Comparison of ENCODE assay signal across 1 cellular context in the genomic region with DNA sequence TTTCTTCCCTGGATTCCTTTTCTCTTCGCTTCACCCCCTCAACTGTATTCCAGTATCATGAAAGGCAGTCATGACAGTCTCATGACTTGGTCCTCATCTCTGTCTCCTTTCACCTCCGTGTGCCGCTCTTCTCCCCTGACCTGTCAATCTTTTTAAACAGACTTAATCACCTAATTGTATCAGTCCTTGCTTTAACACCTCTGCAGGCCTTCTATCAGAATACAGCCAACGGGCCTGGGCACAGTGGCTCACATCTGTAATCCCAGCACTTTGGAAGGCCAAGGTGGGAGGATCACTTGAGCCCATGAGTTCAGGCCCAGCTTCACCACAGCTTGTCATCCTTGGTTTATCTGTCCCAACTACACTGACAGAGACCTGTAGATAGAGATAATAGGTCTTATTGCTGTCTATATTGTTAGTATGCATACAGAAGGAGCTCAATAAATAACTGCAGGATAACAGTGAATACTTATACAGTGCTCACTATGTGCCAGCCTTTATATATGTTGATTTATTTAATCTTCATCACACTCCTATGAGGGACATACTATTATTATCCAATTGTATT.
A peak's percentile ranks its signal among the peaks of the same experiment; 100 is the strongest.
TF ChIP-seq lines count a peak whose summit lies in the region.

No MANE protein-coding gene starts in this region.

TF ChIP-seq in K562, 482 proteins besides CTCF, POLR2A, EP300 and RAD21 (continues in another document):
- TF ChIP-seq SRSF9 (IDR thresholded peaks at IDR 0.05; ENCODE audit: borderline replicate concordance, low read depth, low read length) = no peak
- TF ChIP-seq, protein P1, sequence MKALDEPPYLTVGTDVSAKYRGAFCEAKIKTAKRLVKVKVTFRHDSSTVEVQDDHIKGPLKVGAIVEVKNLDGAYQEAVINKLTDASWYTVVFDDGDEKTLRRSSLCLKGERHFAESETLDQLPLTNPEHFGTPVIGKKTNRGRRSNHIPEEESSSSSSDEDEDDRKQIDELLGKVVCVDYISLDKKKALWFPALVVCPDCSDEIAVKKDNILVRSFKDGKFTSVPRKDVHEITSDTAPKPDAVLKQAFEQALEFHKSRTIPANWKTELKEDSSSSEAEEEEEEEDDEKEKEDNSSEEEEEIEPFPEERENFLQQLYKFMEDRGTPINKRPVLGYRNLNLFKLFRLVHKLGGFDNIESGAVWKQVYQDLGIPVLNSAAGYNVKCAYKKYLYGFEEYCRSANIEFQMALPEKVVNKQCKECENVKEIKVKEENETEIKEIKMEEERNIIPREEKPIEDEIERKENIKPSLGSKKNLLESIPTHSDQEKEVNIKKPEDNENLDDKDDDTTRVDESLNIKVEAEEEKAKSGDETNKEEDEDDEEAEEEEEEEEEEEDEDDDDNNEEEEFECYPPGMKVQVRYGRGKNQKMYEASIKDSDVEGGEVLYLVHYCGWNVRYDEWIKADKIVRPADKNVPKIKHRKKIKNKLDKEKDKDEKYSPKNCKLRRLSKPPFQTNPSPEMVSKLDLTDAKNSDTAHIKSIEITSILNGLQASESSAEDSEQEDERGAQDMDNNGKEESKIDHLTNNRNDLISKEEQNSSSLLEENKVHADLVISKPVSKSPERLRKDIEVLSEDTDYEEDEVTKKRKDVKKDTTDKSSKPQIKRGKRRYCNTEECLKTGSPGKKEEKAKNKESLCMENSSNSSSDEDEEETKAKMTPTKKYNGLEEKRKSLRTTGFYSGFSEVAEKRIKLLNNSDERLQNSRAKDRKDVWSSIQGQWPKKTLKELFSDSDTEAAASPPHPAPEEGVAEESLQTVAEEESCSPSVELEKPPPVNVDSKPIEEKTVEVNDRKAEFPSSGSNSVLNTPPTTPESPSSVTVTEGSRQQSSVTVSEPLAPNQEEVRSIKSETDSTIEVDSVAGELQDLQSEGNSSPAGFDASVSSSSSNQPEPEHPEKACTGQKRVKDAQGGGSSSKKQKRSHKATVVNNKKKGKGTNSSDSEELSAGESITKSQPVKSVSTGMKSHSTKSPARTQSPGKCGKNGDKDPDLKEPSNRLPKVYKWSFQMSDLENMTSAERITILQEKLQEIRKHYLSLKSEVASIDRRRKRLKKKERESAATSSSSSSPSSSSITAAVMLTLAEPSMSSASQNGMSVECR (CRISPR knock-in tag; IDR thresholded peaks at IDR 0.05) = no peak
- TF ChIP-seq, protein P2, sequence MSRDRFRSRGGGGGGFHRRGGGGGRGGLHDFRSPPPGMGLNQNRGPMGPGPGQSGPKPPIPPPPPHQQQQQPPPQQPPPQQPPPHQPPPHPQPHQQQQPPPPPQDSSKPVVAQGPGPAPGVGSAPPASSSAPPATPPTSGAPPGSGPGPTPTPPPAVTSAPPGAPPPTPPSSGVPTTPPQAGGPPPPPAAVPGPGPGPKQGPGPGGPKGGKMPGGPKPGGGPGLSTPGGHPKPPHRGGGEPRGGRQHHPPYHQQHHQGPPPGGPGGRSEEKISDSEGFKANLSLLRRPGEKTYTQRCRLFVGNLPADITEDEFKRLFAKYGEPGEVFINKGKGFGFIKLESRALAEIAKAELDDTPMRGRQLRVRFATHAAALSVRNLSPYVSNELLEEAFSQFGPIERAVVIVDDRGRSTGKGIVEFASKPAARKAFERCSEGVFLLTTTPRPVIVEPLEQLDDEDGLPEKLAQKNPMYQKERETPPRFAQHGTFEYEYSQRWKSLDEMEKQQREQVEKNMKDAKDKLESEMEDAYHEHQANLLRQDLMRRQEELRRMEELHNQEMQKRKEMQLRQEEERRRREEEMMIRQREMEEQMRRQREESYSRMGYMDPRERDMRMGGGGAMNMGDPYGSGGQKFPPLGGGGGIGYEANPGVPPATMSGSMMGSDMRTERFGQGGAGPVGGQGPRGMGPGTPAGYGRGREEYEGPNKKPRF (IDR thresholded peaks at IDR 0.05; ENCODE audit: low read depth, low read length) = no peak
- no peak for TF ChIP-seq ZBTB1 (CRISPR knock-in tag; IDR thresholded peaks at IDR 0.05; ENCODE audit: borderline replicate concordance, low read depth)
- TF ChIP-seq RBM17 (IDR thresholded peaks at IDR 0.05; ENCODE audit: borderline replicate concordance, low read depth, low read length) = no peak
- no peak for TF ChIP-seq SMAD3 (CRISPR knock-in tag; conservative IDR thresholded peaks at IDR 0.05)
- no peak for TF ChIP-seq TRIM24 (IDR thresholded peaks at IDR 0.05)
- TF ChIP-seq ZNF717 (CRISPR knock-in tag; IDR thresholded peaks at IDR 0.05) = no peak
- TF ChIP-seq PCBP2 (IDR thresholded peaks at IDR 0.05; ENCODE audit: low read depth, low read length, poor library complexity, severe bottlenecking) = no peak
- TF ChIP-seq, protein P3, sequence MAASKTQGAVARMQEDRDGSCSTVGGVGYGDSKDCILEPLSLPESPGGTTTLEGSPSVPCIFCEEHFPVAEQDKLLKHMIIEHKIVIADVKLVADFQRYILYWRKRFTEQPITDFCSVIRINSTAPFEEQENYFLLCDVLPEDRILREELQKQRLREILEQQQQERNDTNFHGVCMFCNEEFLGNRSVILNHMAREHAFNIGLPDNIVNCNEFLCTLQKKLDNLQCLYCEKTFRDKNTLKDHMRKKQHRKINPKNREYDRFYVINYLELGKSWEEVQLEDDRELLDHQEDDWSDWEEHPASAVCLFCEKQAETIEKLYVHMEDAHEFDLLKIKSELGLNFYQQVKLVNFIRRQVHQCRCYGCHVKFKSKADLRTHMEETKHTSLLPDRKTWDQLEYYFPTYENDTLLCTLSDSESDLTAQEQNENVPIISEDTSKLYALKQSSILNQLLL (CRISPR knock-in tag; IDR thresholded peaks at IDR 0.05; ENCODE audit: borderline replicate concordance) = no peak
- TF ChIP-seq, protein P4, sequence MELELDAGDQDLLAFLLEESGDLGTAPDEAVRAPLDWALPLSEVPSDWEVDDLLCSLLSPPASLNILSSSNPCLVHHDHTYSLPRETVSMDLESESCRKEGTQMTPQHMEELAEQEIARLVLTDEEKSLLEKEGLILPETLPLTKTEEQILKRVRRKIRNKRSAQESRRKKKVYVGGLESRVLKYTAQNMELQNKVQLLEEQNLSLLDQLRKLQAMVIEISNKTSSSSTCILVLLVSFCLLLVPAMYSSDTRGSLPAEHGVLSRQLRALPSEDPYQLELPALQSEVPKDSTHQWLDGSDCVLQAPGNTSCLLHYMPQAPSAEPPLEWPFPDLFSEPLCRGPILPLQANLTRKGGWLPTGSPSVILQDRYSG (tag; conservative IDR thresholded peaks at IDR 0.05; ENCODE audit: low read depth) = no peak
- TF ChIP-seq ZNF12 (CRISPR knock-in tag; IDR thresholded peaks at IDR 0.05) = no peak
- peak; percentile 64 for TF ChIP-seq CBFA2T3 (IDR thresholded peaks at IDR 0.05)
- TF ChIP-seq TAF7 (tag; IDR thresholded peaks at IDR 0.05) = no peak
- TF ChIP-seq TCF3 (CRISPR knock-in tag; IDR thresholded peaks at IDR 0.05) = peak; percentile 39
- no peak for TF ChIP-seq SMAD1 (IDR thresholded peaks at IDR 0.05; ENCODE audit: low read depth, low read length, partially characterized antibody)
- TF ChIP-seq ZNF24 (IDR thresholded peaks at IDR 0.05) = no peak
- TF ChIP-seq ESRRA (IDR thresholded peaks at IDR 0.05; ENCODE audit: borderline replicate concordance, low read depth) = no peak
- TF ChIP-seq, protein P5, sequence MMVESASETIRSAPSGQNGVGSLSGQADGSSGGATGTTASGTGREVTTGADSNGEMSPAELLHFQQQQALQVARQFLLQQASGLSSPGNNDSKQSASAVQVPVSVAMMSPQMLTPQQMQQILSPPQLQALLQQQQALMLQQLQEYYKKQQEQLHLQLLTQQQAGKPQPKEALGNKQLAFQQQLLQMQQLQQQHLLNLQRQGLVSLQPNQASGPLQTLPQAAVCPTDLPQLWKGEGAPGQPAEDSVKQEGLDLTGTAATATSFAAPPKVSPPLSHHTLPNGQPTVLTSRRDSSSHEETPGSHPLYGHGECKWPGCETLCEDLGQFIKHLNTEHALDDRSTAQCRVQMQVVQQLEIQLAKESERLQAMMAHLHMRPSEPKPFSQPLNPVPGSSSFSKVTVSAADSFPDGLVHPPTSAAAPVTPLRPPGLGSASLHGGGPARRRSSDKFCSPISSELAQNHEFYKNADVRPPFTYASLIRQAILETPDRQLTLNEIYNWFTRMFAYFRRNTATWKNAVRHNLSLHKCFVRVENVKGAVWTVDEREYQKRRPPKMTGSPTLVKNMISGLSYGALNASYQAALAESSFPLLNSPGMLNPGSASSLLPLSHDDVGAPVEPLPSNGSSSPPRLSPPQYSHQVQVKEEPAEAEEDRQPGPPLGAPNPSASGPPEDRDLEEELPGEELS (CRISPR knock-in tag; IDR thresholded peaks at IDR 0.05; ENCODE audit: borderline replicate concordance) = 0 out of 2 replicates have a peak, but pooled peaks have one; percentile 19
- TF ChIP-seq, protein P6, sequence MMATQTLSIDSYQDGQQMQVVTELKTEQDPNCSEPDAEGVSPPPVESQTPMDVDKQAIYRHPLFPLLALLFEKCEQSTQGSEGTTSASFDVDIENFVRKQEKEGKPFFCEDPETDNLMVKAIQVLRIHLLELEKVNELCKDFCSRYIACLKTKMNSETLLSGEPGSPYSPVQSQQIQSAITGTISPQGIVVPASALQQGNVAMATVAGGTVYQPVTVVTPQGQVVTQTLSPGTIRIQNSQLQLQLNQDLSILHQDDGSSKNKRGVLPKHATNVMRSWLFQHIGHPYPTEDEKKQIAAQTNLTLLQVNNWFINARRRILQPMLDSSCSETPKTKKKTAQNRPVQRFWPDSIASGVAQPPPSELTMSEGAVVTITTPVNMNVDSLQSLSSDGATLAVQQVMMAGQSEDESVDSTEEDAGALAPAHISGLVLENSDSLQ (IDR thresholded peaks at IDR 0.05) = peak; percentile 79
- TF ChIP-seq, protein P7, sequence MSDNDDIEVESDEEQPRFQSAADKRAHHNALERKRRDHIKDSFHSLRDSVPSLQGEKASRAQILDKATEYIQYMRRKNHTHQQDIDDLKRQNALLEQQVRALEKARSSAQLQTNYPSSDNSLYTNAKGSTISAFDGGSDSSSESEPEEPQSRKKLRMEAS (CRISPR knock-in tag; IDR thresholded peaks at IDR 0.05) = no peak; the same call in none of the 2 replicates
- TF ChIP-seq, protein P8, sequence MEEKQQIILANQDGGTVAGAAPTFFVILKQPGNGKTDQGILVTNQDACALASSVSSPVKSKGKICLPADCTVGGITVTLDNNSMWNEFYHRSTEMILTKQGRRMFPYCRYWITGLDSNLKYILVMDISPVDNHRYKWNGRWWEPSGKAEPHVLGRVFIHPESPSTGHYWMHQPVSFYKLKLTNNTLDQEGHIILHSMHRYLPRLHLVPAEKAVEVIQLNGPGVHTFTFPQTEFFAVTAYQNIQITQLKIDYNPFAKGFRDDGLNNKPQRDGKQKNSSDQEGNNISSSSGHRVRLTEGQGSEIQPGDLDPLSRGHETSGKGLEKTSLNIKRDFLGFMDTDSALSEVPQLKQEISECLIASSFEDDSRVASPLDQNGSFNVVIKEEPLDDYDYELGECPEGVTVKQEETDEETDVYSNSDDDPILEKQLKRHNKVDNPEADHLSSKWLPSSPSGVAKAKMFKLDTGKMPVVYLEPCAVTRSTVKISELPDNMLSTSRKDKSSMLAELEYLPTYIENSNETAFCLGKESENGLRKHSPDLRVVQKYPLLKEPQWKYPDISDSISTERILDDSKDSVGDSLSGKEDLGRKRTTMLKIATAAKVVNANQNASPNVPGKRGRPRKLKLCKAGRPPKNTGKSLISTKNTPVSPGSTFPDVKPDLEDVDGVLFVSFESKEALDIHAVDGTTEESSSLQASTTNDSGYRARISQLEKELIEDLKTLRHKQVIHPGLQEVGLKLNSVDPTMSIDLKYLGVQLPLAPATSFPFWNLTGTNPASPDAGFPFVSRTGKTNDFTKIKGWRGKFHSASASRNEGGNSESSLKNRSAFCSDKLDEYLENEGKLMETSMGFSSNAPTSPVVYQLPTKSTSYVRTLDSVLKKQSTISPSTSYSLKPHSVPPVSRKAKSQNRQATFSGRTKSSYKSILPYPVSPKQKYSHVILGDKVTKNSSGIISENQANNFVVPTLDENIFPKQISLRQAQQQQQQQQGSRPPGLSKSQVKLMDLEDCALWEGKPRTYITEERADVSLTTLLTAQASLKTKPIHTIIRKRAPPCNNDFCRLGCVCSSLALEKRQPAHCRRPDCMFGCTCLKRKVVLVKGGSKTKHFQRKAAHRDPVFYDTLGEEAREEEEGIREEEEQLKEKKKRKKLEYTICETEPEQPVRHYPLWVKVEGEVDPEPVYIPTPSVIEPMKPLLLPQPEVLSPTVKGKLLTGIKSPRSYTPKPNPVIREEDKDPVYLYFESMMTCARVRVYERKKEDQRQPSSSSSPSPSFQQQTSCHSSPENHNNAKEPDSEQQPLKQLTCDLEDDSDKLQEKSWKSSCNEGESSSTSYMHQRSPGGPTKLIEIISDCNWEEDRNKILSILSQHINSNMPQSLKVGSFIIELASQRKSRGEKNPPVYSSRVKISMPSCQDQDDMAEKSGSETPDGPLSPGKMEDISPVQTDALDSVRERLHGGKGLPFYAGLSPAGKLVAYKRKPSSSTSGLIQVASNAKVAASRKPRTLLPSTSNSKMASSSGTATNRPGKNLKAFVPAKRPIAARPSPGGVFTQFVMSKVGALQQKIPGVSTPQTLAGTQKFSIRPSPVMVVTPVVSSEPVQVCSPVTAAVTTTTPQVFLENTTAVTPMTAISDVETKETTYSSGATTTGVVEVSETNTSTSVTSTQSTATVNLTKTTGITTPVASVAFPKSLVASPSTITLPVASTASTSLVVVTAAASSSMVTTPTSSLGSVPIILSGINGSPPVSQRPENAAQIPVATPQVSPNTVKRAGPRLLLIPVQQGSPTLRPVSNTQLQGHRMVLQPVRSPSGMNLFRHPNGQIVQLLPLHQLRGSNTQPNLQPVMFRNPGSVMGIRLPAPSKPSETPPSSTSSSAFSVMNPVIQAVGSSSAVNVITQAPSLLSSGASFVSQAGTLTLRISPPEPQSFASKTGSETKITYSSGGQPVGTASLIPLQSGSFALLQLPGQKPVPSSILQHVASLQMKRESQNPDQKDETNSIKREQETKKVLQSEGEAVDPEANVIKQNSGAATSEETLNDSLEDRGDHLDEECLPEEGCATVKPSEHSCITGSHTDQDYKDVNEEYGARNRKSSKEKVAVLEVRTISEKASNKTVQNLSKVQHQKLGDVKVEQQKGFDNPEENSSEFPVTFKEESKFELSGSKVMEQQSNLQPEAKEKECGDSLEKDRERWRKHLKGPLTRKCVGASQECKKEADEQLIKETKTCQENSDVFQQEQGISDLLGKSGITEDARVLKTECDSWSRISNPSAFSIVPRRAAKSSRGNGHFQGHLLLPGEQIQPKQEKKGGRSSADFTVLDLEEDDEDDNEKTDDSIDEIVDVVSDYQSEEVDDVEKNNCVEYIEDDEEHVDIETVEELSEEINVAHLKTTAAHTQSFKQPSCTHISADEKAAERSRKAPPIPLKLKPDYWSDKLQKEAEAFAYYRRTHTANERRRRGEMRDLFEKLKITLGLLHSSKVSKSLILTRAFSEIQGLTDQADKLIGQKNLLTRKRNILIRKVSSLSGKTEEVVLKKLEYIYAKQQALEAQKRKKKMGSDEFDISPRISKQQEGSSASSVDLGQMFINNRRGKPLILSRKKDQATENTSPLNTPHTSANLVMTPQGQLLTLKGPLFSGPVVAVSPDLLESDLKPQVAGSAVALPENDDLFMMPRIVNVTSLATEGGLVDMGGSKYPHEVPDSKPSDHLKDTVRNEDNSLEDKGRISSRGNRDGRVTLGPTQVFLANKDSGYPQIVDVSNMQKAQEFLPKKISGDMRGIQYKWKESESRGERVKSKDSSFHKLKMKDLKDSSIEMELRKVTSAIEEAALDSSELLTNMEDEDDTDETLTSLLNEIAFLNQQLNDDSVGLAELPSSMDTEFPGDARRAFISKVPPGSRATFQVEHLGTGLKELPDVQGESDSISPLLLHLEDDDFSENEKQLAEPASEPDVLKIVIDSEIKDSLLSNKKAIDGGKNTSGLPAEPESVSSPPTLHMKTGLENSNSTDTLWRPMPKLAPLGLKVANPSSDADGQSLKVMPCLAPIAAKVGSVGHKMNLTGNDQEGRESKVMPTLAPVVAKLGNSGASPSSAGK (IDR thresholded peaks at IDR 0.05) = no peak
- TF ChIP-seq, protein P9, sequence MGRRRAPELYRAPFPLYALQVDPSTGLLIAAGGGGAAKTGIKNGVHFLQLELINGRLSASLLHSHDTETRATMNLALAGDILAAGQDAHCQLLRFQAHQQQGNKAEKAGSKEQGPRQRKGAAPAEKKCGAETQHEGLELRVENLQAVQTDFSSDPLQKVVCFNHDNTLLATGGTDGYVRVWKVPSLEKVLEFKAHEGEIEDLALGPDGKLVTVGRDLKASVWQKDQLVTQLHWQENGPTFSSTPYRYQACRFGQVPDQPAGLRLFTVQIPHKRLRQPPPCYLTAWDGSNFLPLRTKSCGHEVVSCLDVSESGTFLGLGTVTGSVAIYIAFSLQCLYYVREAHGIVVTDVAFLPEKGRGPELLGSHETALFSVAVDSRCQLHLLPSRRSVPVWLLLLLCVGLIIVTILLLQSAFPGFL (CRISPR knock-in tag; IDR thresholded peaks at IDR 0.05) = 0 out of 2 replicates have a peak, but pooled peaks have one; percentile 57
- TF ChIP-seq SP1 (CRISPR knock-in tag; IDR thresholded peaks at IDR 0.05) = no peak
